8 cellular contexts compared by ENCODE assay signal in the genomic region with DNA sequence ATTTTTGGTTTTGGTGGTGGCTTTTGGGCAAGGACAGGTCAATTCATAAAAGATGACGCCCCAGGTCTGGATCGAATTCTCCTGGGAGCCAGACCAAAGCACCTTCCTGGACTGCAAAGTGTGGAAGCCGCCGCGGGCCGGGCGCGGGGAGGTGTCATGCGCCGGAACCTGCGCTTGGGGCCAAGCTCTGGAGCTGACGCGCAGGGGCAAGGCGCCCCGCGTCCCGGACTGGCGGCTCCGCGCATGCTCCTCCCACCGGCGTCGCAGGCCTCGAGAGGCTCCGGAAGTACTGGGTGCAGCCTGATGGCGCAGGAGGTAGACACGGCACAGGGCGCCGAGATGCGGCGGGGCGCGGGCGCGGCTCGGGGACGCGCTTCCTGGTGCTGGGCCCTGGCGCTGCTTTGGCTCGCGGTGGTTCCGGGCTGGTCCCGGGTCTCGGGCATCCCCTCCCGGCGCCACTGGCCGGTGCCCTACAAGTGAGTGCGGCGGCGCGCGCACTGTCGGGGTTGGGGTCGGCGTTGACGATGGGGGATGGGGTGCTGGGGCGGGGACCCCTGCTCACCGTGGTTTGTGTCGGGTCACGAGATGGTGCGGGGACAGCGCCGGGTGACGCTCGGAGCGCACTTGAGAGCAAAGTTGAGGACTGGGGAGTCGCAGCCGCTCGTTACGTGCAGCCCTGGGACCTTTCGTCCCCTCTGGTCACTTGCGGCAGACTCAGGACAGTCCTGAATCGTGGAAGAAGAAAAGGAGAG. TPM values are rescaled to one million over a fixed set of nuclear protein-coding genes. Genes with fewer than 3 reads are reported as not detected.
DNase-seq lines count a peak whose midpoint lies in the region; ATAC-seq, FAIRE-seq and TF ChIP-seq lines count a peak whose summit lies in the region.

Gene CLN5, plus strand, starts transcription at position 286 of the 752 bp plus-strand sequence. Its CDS starts 18 bp downstream, at position 304.

- H3K9me3 Mint-ChIP-seq in activated CD4-positive, alpha-beta T cell treated with anti-CD3 and anti-CD28 coated beads, Interleukin-2, amount 10 ng/mL, durations not matched to agents 7 days and 5 days = no peaks in the 10 kb centered on the region

- H3K27me3 ChIP-seq in BLaER1 = no peaks in the 10 kb centered on the region

- DNase-seq in GM19239 (ENCODE audit: insufficient read length, low spot score) (peak; percentile 88), NCI-H524 treated with DMSO at 0.1 percent for 48 hours (lab: John Stamatoyannopoulos, UW) (peak; percentile 74), coronary artery (ENCODE audit: low spot score) (peak; percentile 97), left colon (peak; percentile 96)
- DNase-seq in activated CD4-positive, alpha-beta T cell treated with anti-CD3 and anti-CD28 coated beads, Interleukin-2, amount 10 ng/mL, durations not matched to agents 7 days and 5 days = peak; percentile 95
- DNase-seq in stimulated activated CD4-positive, alpha-beta T cell treated with anti-CD3 and anti-CD28 coated beads, Interleukin-1b, Interleukin-23, amount 100 ng/mL, for 4 hours (ENCODE audit: low read depth in 2 of 2) = peak; percentile 89 to 90

- peak within 1 kb of the TSS; percentile 80 for H3K27ac ChIP-seq in BLaER1
- H3K27ac ChIP-seq in coronary artery = peak within 1 kb of the TSS; percentile 68 to 97

- H3K4me1 Mint-ChIP-seq in activated CD4-positive, alpha-beta T cell treated with anti-CD3 and anti-CD28 coated beads, Interleukin-2, amount 10 ng/mL, durations not matched to agents 7 days and 5 days = peaks cover 35% of the 10 kb centered on the region

- H3K4me1 ChIP-seq in BLaER1 = peaks cover 24% of the 10 kb centered on the region

- peaks cover 4% of the 10 kb centered on the region for H3K27me3 Mint-ChIP-seq in activated CD4-positive, alpha-beta T cell treated with anti-CD3 and anti-CD28 coated beads, Interleukin-2, amount 10 ng/mL, durations not matched to agents 7 days and 5 days

- H3K36me3 Mint-ChIP-seq in activated CD4-positive, alpha-beta T cell treated with anti-CD3 and anti-CD28 coated beads, Interleukin-2, amount 10 ng/mL, durations not matched to agents 7 days and 5 days (ENCODE audit: low read depth) = peaks cover 25% of the 10 kb centered on the region

- no peaks in the 10 kb centered on the region for H3K9me3 ChIP-seq in BLaER1

- H3K4me3 ChIP-seq in BLaER1 (peak within 1 kb of the TSS; percentile 80), coronary artery (peak within 1 kb of the TSS; percentile 93)

- H3K4me3 Mint-ChIP-seq in activated CD4-positive, alpha-beta T cell treated with anti-CD3 and anti-CD28 coated beads, Interleukin-2, amount 10 ng/mL, durations not matched to agents 7 days and 5 days = peak within 1 kb of the TSS; percentile 95

- FAIRE-seq in GM19239 (lab: Jason Lieb, UNC) = peak; percentile 87

- peak within 1 kb of the TSS; percentile 100 for H3K27ac Mint-ChIP-seq in activated CD4-positive, alpha-beta T cell treated with anti-CD3 and anti-CD28 coated beads, Interleukin-2, amount 10 ng/mL, durations not matched to agents 7 days and 5 days

- intact Hi-C loops in left colon (cut with DNase I, micrococcal nuclease) = loop anchor here in 1 of 2 donors (10.0 kb wide), 1 partner anchor 333 kb away; the partner anchor contains the start of gene MYCBP2

- peaks cover 18% of the 10 kb centered on the region for H3K36me3 ChIP-seq in BLaER1

- H3K9ac ChIP-seq in BLaER1 = peak within 1 kb of the TSS; percentile 88

- POLR2A ChIA-PET in activated CD4-positive, alpha-beta T cell treated with anti-CD3 and anti-CD28 coated beads, Interleukin-2, amount 10 ng/mL, durations not matched to agents 7 days and 5 days (lab: Charles Lee) = interaction anchor here (0.7 kb wide), 1 partner anchor 537 kb away, joined by 3 read pairs; no protein-coding TSS in a partner anchor

- TF ChIP-seq CTCF in coronary artery (IDR thresholded peaks at IDR 0.05) = no peak

- CTCF ChIA-PET in activated CD4-positive, alpha-beta T cell treated with anti-CD3 and anti-CD28 coated beads, Interleukin-2, amount 10 ng/mL, durations not matched to agents 7 days and 5 days (lab: Charles Lee) = interaction anchor here (1.0 to 5.2 kb wide), 5 partner anchors 10 to 107 kb away, joined by 3 to 31 read pairs (median 3); partner anchors contain the start of gene FBXL3

- H4K20me1 ChIP-seq in BLaER1 = no peaks in the 10 kb centered on the region

- peak within 1 kb of the TSS; percentile 96 for H3K4me2 ChIP-seq in BLaER1

- ATAC-seq in HG03442 (IDR thresholded peaks at IDR 0.05; ENCODE audit: unreplicated experiment) = peak; percentile 93
- ATAC-seq in left colon = peak; percentile 97

RNA-seq across cellular contexts. Expression of gene CLN5, which starts in this region (rescaled TPM):
- total RNA-seq in activated CD4-positive, alpha-beta T cell treated with anti-CD3 and anti-CD28 coated beads, Interleukin-2, amount 10 ng/mL, durations not matched to agents 7 days and 5 days = 10 to 100 TPM; 15.5 to 15.8 TPM
- 10 to 100 TPM; 18.1 to 30.4 TPM for total RNA-seq in left colon

Comparison
In these comparisons a context has a peak if more than half of its experiments do, and no peak if none do; other contexts are left out.
1. Peak in every context shown above with its lines: DNase-seq, ATAC-seq, H3K4me3 ChIP-seq and H3K27ac ChIP-seq.